26 cellular contexts compared by ENCODE assay signal in the genomic region with DNA sequence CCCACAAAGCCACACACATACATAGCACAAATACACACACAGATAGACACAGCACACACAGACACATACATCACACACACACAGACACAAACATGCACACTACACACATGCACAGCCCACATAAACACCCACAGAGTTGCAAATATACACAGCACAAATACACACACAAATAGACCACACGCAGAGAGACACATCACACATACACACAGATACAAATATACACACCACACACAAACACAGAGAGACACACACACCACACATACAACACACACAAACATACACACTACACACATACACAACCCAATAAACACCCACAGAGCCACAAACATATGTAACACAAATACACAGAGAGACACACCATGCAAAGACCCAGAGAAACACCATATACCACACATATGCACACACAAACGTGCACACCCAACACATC.
DNase-seq lines count a peak whose midpoint lies in the region; ATAC-seq, FAIRE-seq and TF ChIP-seq lines count a peak whose summit lies in the region.
"Had no signal": no experiment of that assay in that cellular context is flagged by ENCODE, and none has a peak within 500 bp of the region (broad histone marks: within the 10 kb centered on the region; RNA-seq: fewer than 3 reads in every experiment).

No MANE protein-coding gene starts in this region.

- H2AK5ac ChIP-seq in H1 (ENCODE audit: low read depth, low read length) (peak overlapping the region; percentile 95; the same call in 1 of the 2 replicates), neuronal stem cell (ENCODE audit: low read depth, low read length) (no peak overlapping the region)

- H3K36me3 ChIP-seq in PC-9 (ENCODE audit: low read depth) = no peaks in the 10 kb centered on the region
- H3K36me3 ChIP-seq in H1 (ENCODE audit: control insufficient read depth in 2 of 4, insufficient read depth in 4 of 4, low read length in 3 of 4) = no peaks in the 10 kb centered on the region
- peaks cover 0 to 3% of the 10 kb centered on the region in 2 donors for H3K36me3 ChIP-seq in neuronal stem cell (replicated peaks in 1 of 2; ENCODE audit: control insufficient read depth in 2 of 2, insufficient read depth in 2 of 2, low read length in 2 of 2)
- H3K36me3 ChIP-seq: adrenal gland, brain microvascular endothelial cell, ovary, Peyer's patch, thyroid gland had no signal

- no peak for ATAC-seq in GM18498 (IDR thresholded peaks at IDR 0.05; ENCODE audit: unreplicated experiment)
- ATAC-seq: A549; activated CD4-positive, CD25-positive, alpha-beta regulatory T cell treated with anti-CD3 and anti-CD28 coated beads, Interleukin-2, amount 50 U/mL, for 24 hours; naive thymus-derived CD8-positive, alpha-beta T cell; stimulated activated naive CD8-positive, alpha-beta T cell treated with anti-CD3 and anti-CD28 coated beads, Interleukin-15, amount 100 ng/mL, for 72 hours had no signal

- TF ChIP-seq RAD21 in H1 (IDR thresholded peaks at IDR 0.05 in 1 of 2, conservative IDR thresholded peaks at IDR 0.05 in 1 of 2; ENCODE audit: low read depth in 2 of 2, low read length in 2 of 2) = no peak

- H3K4ac ChIP-seq in H1 (replicated peaks; ENCODE audit: insufficient read length, low read depth, low read length) = peak overlapping the region; percentile 27
- no peak overlapping the region for H3K4ac ChIP-seq in neuronal stem cell (ENCODE audit: low read length)

- CTCF ChIA-PET in PC-9 (lab: Charles Lee) = no interaction called here
- CTCF ChIA-PET in H1 (lab: Charles Lee; ENCODE audit: partially characterized antibody) = no interaction called here

- intact Hi-C loops in PC-9 (cut with micrococcal nuclease; ENCODE audit: unreplicated experiment) = no loop called here

- H4K8ac ChIP-seq in H1 (ENCODE audit: extremely low read depth, insufficient read depth, low read length) (no peak overlapping the region), neuronal stem cell (ENCODE audit: low read depth, low read length) (peak overlapping the region; percentile 31)

- no TSS peak for BruUV-seq in PC-9 (replicated peaks; lab: Mats Ljungman, UMichigan)

- H2BK120ac ChIP-seq in H1 (replicated peaks; ENCODE audit: low read depth, low read length) (no peak overlapping the region), neuronal stem cell (ENCODE audit: low read depth, low read length) (no peak overlapping the region)

- H2BK12ac ChIP-seq in H1 (ENCODE audit: low read depth, low read length) (no peak overlapping the region), neuronal stem cell (ENCODE audit: low read length) (no peak overlapping the region)

- H3K4me2 ChIP-seq in PC-9 = peak overlapping the region; percentile 63
- no peak overlapping the region for H3K4me2 ChIP-seq in H1 (ENCODE audit: insufficient read depth in 1 of 2, low read depth in 2 of 2, low read length in 2 of 2)
- no peak overlapping the region for H3K4me2 ChIP-seq in neuronal stem cell (ENCODE audit: insufficient read depth, low read length, poor library complexity, severe bottlenecking)
- H3K4me2 ChIP-seq: A549 had no signal

- H3K27ac ChIP-seq in PC-9 (peak overlapping the region; percentile 68), H1 (ENCODE audit: low read depth, low read length) (no peak overlapping the region), neuronal stem cell (replicated peaks; ENCODE audit: low read length) (no peak overlapping the region)
- H3K27ac ChIP-seq: A549, adrenal gland, brain microvascular endothelial cell, ovary, thyroid gland had no signal

- H2BK5ac ChIP-seq in H1 (ENCODE audit: low read depth, low read length) (no peak overlapping the region), neuronal stem cell (ENCODE audit: low read length) (no peak overlapping the region)

- H4K91ac ChIP-seq in H1 (replicated peaks; ENCODE audit: insufficient read length, low read length) = peak overlapping the region; percentile 67
- no peak overlapping the region for H4K91ac ChIP-seq in neuronal stem cell (ENCODE audit: low read depth, low read length, poor library complexity)

- H3K9ac ChIP-seq in H1 (replicated peaks in 1 of 4; ENCODE audit: extremely low read depth in 1 of 4, low read depth in 3 of 4, low read length in 3 of 4) (no peak overlapping the region), neuronal stem cell (ENCODE audit: low read depth, low read length, poor library complexity) (peak overlapping the region; percentile 47)

- POLR2A ChIA-PET in PC-9 (lab: Charles Lee; ENCODE audit: unreplicated experiment) = no interaction called here
- POLR2A ChIA-PET in H1 (lab: Charles Lee; ENCODE audit: partially characterized antibody) = no interaction called here

- H3F3A ChIP-seq in PC-9 (ENCODE audit: insufficient read depth, low read depth) = peaks cover 34% of the 10 kb centered on the region

- H3K14ac ChIP-seq in H1 (ENCODE audit: insufficient read length) (no peak overlapping the region), neuronal stem cell (ENCODE audit: low read length) (no peak overlapping the region)

- no peaks in the 10 kb centered on the region for H4K20me1 ChIP-seq in PC-9 (ENCODE audit: insufficient read depth)
- H4K20me1 ChIP-seq in H1 (replicated peaks in 1 of 2; ENCODE audit: control insufficient read depth in 1 of 2, insufficient read depth in 2 of 2, low read length in 2 of 2) = no peaks in the 10 kb centered on the region

- H3K9me3 ChIP-seq in PC-9 (ENCODE audit: insufficient read depth, low read depth) (no peaks in the 10 kb centered on the region), H1 (ENCODE audit: insufficient read depth in 2 of 2, low read depth in 1 of 2, low read length in 1 of 2) (no peaks in the 10 kb centered on the region), neuronal stem cell (replicated peaks in 1 of 2; ENCODE audit: control insufficient read depth in 2 of 2, insufficient read depth in 1 of 2, low read depth in 1 of 2, low read length in 2 of 2) (no peaks in the 10 kb centered on the region)
- H3K9me3 ChIP-seq: A549, adrenal gland, ovary, Peyer's patch, thyroid gland had no signal

- H3K27me3 ChIP-seq in PC-9 (ENCODE audit: insufficient read depth, low read depth) (no peaks in the 10 kb centered on the region), H1 (replicated peaks in 1 of 4; ENCODE audit: control insufficient read depth in 3 of 4, extremely low read depth in 1 of 4, insufficient read depth in 3 of 4, low read length in 3 of 4) (no peaks in the 10 kb centered on the region), neuronal stem cell (ENCODE audit: control insufficient read depth in 3 of 3, insufficient read depth in 3 of 3, low read depth in 1 of 3, low read length in 3 of 3) (peaks cover 0 to 27% (median 0%) of the 10 kb centered on the region in 3 experiments)
- H3K27me3 ChIP-seq: adrenal gland, brain microvascular endothelial cell, ovary, Peyer's patch, thyroid gland had no signal

- H3K79me1 ChIP-seq in H1 (ENCODE audit: low read depth, low read length) = no peaks in the 10 kb centered on the region
- no peaks in the 10 kb centered on the region for H3K79me1 ChIP-seq in neuronal stem cell (ENCODE audit: low read depth, low read length)

- H3K79me2 ChIP-seq in PC-9 (ENCODE audit: low read depth) = no peaks in the 10 kb centered on the region
- no peaks in the 10 kb centered on the region for H3K79me2 ChIP-seq in H1 (ENCODE audit: control insufficient read depth in 1 of 2, insufficient read depth in 2 of 2, low read length in 2 of 2)

- H3K56ac ChIP-seq in H1 (replicated peaks; ENCODE audit: insufficient read length, low read depth, low read length) = no peak overlapping the region

- no peak overlapping the region for H2BK20ac ChIP-seq in H1 (ENCODE audit: low read length)

- no peak for DNase-seq in GM12891 (ENCODE audit: insufficient read length, low spot score)
- DNase-seq in PC-9 = no peak
- no peak for DNase-seq in H1 (ENCODE audit: low read depth in 1 of 2, low spot score in 2 of 2)
- no peak for DNase-seq in neuronal stem cell (ENCODE audit: low spot score)
- no peak for DNase-seq in erythroblast (lab: John Stamatoyannopoulos, UW)
- DNase-seq in SIG-M5 (lab: John Stamatoyannopoulos, UW) = no peak
- DNase-seq in stimulated activated CD8-positive, alpha-beta memory T cell treated with anti-CD3 and anti-CD28 coated beads, Interleukin-4, amount 100 ng/mL, for 48 hours = no peak
- DNase-seq: activated CD4-positive, alpha-beta T cell treated with anti-CD3 and anti-CD28 coated beads, Interleukin-2, amount 50 U/mL, for 4 hours; activated naive CD4-positive, alpha-beta T cell treated with Interleukin-2 at 50 U/mL for 16 hours; effector memory CD4-positive, alpha-beta T cell; GDM1; H9; islet precursor cell; naive thymus-derived CD8-positive, alpha-beta T cell; NCI-H524 treated with DMSO at 0.1 percent for 48 hours; ovary; stimulated activated naive CD8-positive, alpha-beta T cell treated with anti-CD3 and anti-CD28 coated beads, Interleukin-15, amount 100 ng/mL, for 72 hours had no signal

- no peaks in the 10 kb centered on the region for H3K9me2 ChIP-seq in PC-9 (ENCODE audit: insufficient read depth)

- TF ChIP-seq EP300 in H1 (IDR thresholded peaks at IDR 0.05; ENCODE audit: borderline replicate concordance in 1 of 2, low read depth in 2 of 2, low read length in 2 of 2) = no peak

- H3K4me3 ChIP-seq in PC-9 = no peak overlapping the region
- no peak overlapping the region for H3K4me3 ChIP-seq in H1 (ENCODE audit: extremely low read depth in 1 of 4, insufficient read depth in 2 of 4, low read depth in 3 of 4, low read length in 4 of 4)
- H3K4me3 ChIP-seq in neuronal stem cell (ENCODE audit: low read length in 2 of 2) = peak overlapping the region in 1 of 2 donors; percentile 65
- H3K4me3 ChIP-seq: A549, adrenal gland, ovary, Peyer's patch, thyroid gland had no signal

- TF ChIP-seq CTCF in PC-9 (conservative IDR thresholded peaks at IDR 0.05) (no peak), H1 (IDR thresholded peaks at IDR 0.05; ENCODE audit: control extremely low read depth in 1 of 3, insufficient read depth in 1 of 3, low read depth in 1 of 3, low read length in 3 of 3) (no peak)

- TF ChIP-seq POLR2A in GM12891 (IDR thresholded peaks at IDR 0.05; ENCODE audit: low read depth, low read length) (no peak), H1 (IDR thresholded peaks at IDR 0.05; ENCODE audit: control extremely low read depth in 1 of 2, low read depth in 2 of 2, low read length in 2 of 2) (no peak), erythroblast (IDR thresholded peaks at IDR 0.05; ENCODE audit: low read length) (no peak)

- no peak overlapping the region for H3K18ac ChIP-seq in H1 (ENCODE audit: extremely low read depth, low read length)
- H3K18ac ChIP-seq in neuronal stem cell (ENCODE audit: low read length) = no peak overlapping the region

- H3K23me2 ChIP-seq in H1 (ENCODE audit: low read depth, low read length) = peaks cover 6% of the 10 kb centered on the region; the same call in 1 of the 2 replicates

- H2AFZ ChIP-seq in PC-9 (no peak overlapping the region), H1 (ENCODE audit: low read length) (no peak overlapping the region), neuronal stem cell (ENCODE audit: low read length) (no peak overlapping the region)

- H4K5ac ChIP-seq in H1 (ENCODE audit: insufficient read length, low read depth, low read length) = no peak overlapping the region

- H3K4me1 ChIP-seq in PC-9 (replicated peaks; ENCODE audit: insufficient read depth) (peaks cover 42% of the 10 kb centered on the region), H1 (replicated peaks in 1 of 4; ENCODE audit: control insufficient read depth in 3 of 4, insufficient read depth in 4 of 4, low read length in 3 of 4) (peaks cover 0 to 3% (median 0%) of the 10 kb centered on the region in 4 experiments; a peak in 1 of 7 replicates), neuronal stem cell (ENCODE audit: control insufficient read depth in 2 of 2, insufficient read depth in 1 of 2, low read depth in 1 of 2, low read length in 2 of 2) (peaks cover 0 to 9% of the 10 kb centered on the region in 2 donors)
- H3K4me1 ChIP-seq: A549, adrenal gland, Peyer's patch had no signal

- WGBS in H1 (ENCODE audit: extremely low coverage in 1 of 2, insufficient coverage in 1 of 2, insufficient read length in 1 of 2, insufficient replicate concordance in 2 of 2, low coverage in 1 of 2, low lambda C conversion rate in 2 of 2, missing lambda C conversion rate in 1 of 2), 2 experiments = 81% methylated on average over 2 of the region's 2 CpGs; no CpG with 5 or more reads in 1 of the 2 experiments
- no CpG with 5 or more reads among the region's 2 CpGs for WGBS in neuronal stem cell (ENCODE audit: extremely low coverage in 2 of 2, insufficient read length in 2 of 2, insufficient replicate concordance in 1 of 2), 2 donors

- FAIRE-seq in GM12891 (lab: Jason Lieb, UNC) (peak; percentile 41), H1 (lab: Jason Lieb, UNC) (no peak)
- FAIRE-seq: A549, colon, small intestine had no signal

- H3K23ac ChIP-seq in H1 (ENCODE audit: insufficient read length) = no peak overlapping the region
- H3K23ac ChIP-seq in neuronal stem cell (ENCODE audit: low read depth, low read length, poor library complexity) = peak overlapping the region; percentile 74

- H2BK15ac ChIP-seq in H1 (ENCODE audit: low read length) (no peak overlapping the region), neuronal stem cell (ENCODE audit: low read length) (no peak overlapping the region)
